Comparison of ENCODE assay signal across 29 cellular contexts in the genomic region with DNA sequence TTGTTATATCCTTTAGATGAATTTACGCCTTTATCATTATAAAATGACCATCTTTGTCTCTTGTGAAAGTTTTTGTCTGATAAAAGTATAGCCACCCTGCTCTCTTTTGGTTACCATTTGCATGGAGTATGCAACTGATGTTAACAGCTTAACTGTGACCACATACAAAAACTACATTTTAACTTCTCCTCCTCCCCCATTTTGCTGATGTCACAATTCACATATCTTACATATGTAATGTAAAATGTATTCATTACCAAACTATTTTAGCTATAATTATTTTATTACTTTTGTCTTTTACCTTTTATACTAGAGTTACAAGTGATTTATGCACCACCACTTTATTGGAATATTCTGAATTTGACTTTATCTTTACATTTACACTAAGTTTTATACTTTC.
"Had no signal": no experiment of that assay in that cellular context is flagged by ENCODE, and none has a peak within 500 bp of the region (broad histone marks: within the 10 kb centered on the region; RNA-seq: fewer than 3 reads in every experiment).

No MANE protein-coding gene starts in this region.

- H3K27me3 Mint-ChIP-seq: stimulated activated memory B cell treated with anti-CD40 and anti-IgM and Interleukin-4, amounts not matched to agents 10 μg/mL and 1 μg/mL and 100 μg/mL, for 72 hours; stimulated activated naive B cell treated with anti-CD40 and anti-IgM and Interleukin-4, amounts not matched to agents 10 μg/mL and 1 μg/mL and 100 μg/mL, for 72 hours; stimulated activated naive CD8-positive, alpha-beta T cell treated with anti-CD3 and anti-CD28 coated beads, Interleukin-15, amount 100 ng/mL, for 72 hours; stimulated activated naive CD8-positive, alpha-beta T cell treated with anti-CD3 and anti-CD28 coated beads, Interleukin-15, Interleukin-2, amounts not matched to agents 100 ng/mL and 50 ng/mL, for 24 hours; type B pancreatic cell had no signal

- H3K36me3 ChIP-seq: stomach, suprapubic skin, thyroid gland, tibial nerve, transverse colon, upper lobe of left lung, upper lobe of right lung, uterus, vagina had no signal

- H3K9me3 ChIP-seq: suprapubic skin, testis, thyroid gland, transverse colon, uterus, vagina had no signal

- ATAC-seq: stimulated activated effector memory CD8-positive, alpha-beta T cell treated with anti-CD3 and anti-CD28 coated beads, Interleukin-12 subunit alpha, Interleukin-12 subunit beta, amount 100 ng/mL, for 72 hours; stimulated activated memory B cell treated with anti-CD40 and anti-IgM and Interleukin-4, amounts not matched to agents 10 μg/mL and 1 μg/mL and 100 μg/mL, for 72 hours; stimulated activated naive B cell treated with anti-CD40 and anti-IgM and Interleukin-4, amounts not matched to agents 10 μg/mL and 1 μg/mL and 100 μg/mL, for 72 hours; stimulated activated naive CD8-positive, alpha-beta T cell treated with anti-CD3 and anti-CD28 coated beads, Interleukin-15, amount 100 ng/mL, for 72 hours; stimulated activated naive CD8-positive, alpha-beta T cell treated with anti-CD3 and anti-CD28 coated beads, Interleukin-15, Interleukin-2, amounts not matched to agents 100 U/mL and 50 U/mL, for 24 hours; upper lobe of right lung had no signal

- H3K27me3 ChIP-seq: stomach, suprapubic skin, testis, thyroid gland, tibial artery, tibial nerve, transverse colon, upper lobe of left lung, upper lobe of right lung, uterus, vagina had no signal

- H3K4me3 Mint-ChIP-seq: stimulated activated effector memory CD8-positive, alpha-beta T cell treated with anti-CD3 and anti-CD28 coated beads, Interleukin-12 subunit alpha, Interleukin-12 subunit beta, amount 100 ng/mL, for 72 hours; stimulated activated memory B cell treated with anti-CD40 and anti-IgM and Interleukin-4, amounts not matched to agents 10 μg/mL and 1 μg/mL and 100 μg/mL, for 72 hours; stimulated activated naive B cell treated with anti-CD40 and anti-IgM and Interleukin-4, amounts not matched to agents 10 μg/mL and 1 μg/mL and 100 μg/mL, for 72 hours; stimulated activated naive CD8-positive, alpha-beta T cell treated with anti-CD3 and anti-CD28 coated beads, Interleukin-15, amount 100 ng/mL, for 72 hours; stimulated activated naive CD8-positive, alpha-beta T cell treated with anti-CD3 and anti-CD28 coated beads, Interleukin-15, Interleukin-2, amounts not matched to agents 100 ng/mL and 50 ng/mL, for 24 hours; type B pancreatic cell had no signal

- H3K27ac ChIP-seq: stomach, suprapubic skin, testis, thoracic aorta, thyroid gland, tibial artery, tibial nerve, transverse colon, upper lobe of left lung, upper lobe of right lung, uterus, vagina had no signal

- H3K4me1 Mint-ChIP-seq: stimulated activated effector memory CD8-positive, alpha-beta T cell treated with anti-CD3 and anti-CD28 coated beads, Interleukin-12 subunit alpha, Interleukin-12 subunit beta, amount 100 ng/mL, for 72 hours; stimulated activated memory B cell treated with anti-CD40 and anti-IgM and Interleukin-4, amounts not matched to agents 10 μg/mL and 1 μg/mL and 100 μg/mL, for 72 hours; stimulated activated naive B cell treated with anti-CD40 and anti-IgM and Interleukin-4, amounts not matched to agents 10 μg/mL and 1 μg/mL and 100 μg/mL, for 72 hours; stimulated activated naive CD8-positive, alpha-beta T cell treated with anti-CD3 and anti-CD28 coated beads, Interleukin-15, amount 100 ng/mL, for 72 hours had no signal

- H3K27ac Mint-ChIP-seq: stimulated activated effector memory CD8-positive, alpha-beta T cell treated with anti-CD3 and anti-CD28 coated beads, Interleukin-12 subunit alpha, Interleukin-12 subunit beta, amount 100 ng/mL, for 72 hours; stimulated activated memory B cell treated with anti-CD40 and anti-IgM and Interleukin-4, amounts not matched to agents 10 μg/mL and 1 μg/mL and 100 μg/mL, for 72 hours; stimulated activated naive B cell treated with anti-CD40 and anti-IgM and Interleukin-4, amounts not matched to agents 10 μg/mL and 1 μg/mL and 100 μg/mL, for 72 hours; stimulated activated naive CD8-positive, alpha-beta T cell treated with anti-CD3 and anti-CD28 coated beads, Interleukin-15, amount 100 ng/mL, for 72 hours; stimulated activated naive CD8-positive, alpha-beta T cell treated with anti-CD3 and anti-CD28 coated beads, Interleukin-15, Interleukin-2, amounts not matched to agents 100 ng/mL and 50 ng/mL, for 24 hours; type B pancreatic cell had no signal

- H3K36me3 Mint-ChIP-seq: stimulated activated effector memory CD8-positive, alpha-beta T cell treated with anti-CD3 and anti-CD28 coated beads, Interleukin-12 subunit alpha, Interleukin-12 subunit beta, amount 100 ng/mL, for 72 hours; type B pancreatic cell had no signal

- FAIRE-seq: urothelium cell line had no signal

- DNase-seq: stimulated activated CD4-positive, alpha-beta T cell treated with anti-CD3 and anti-CD28 coated beads, Interleukin-2, amount 100 ng/mL, for 48 hours; stimulated activated CD4-positive, alpha-beta T cell treated with anti-CD3 and anti-CD28 coated beads, Interleukin-4, amount 100 ng/mL, for 1 hour; stimulated activated CD4-positive, alpha-beta T cell treated with anti-CD3 and anti-CD28 coated beads, Interleukin-4, amount 100 ng/mL, for 24 hours; stimulated activated CD4-positive, alpha-beta T cell treated with anti-CD3 and anti-CD28 coated beads, Interleukin-4, amount 100 ng/mL, for 4 hours; stimulated activated CD8-positive, alpha-beta memory T cell treated with anti-CD3 and anti-CD28 coated beads, Interleukin-4, amount 100 ng/mL, for 48 hours; stimulated activated naive B cell treated with anti-CD40 and anti-IgM and Interleukin-4, amounts not matched to agents 10 μg/mL and 1 μg/mL and 100 μg/mL, for 72 hours; stimulated activated naive CD4-positive, alpha-beta T cell; stimulated activated naive CD4-positive, alpha-beta T cell treated with Interleukin-2 at 50 U/mL for 16 hours; stimulated activated naive CD8-positive, alpha-beta T cell treated with anti-CD3 and anti-CD28 coated beads, Interleukin-15, amount 100 ng/mL, for 72 hours; stimulated activated naive CD8-positive, alpha-beta T cell treated with anti-CD3 and anti-CD28 coated beads, Interleukin-15, Interleukin-2, amounts not matched to agents 100 U/mL and 50 U/mL, for 24 hours; stomach; substantia nigra; testis; thyroid gland; tibial artery; transverse colon; trophoblast cell; upper lobe of left lung; upper lobe of right lung; uterus had no signal

- H3K4me3 ChIP-seq: stomach, suprapubic skin, testis, thoracic aorta, thyroid gland, tibial artery, tibial nerve, transverse colon, upper lobe of left lung, upper lobe of right lung, uterus, vagina had no signal

- H3K4me1 ChIP-seq: stomach, suprapubic skin, testis, thyroid gland, tibial nerve, transverse colon, upper lobe of left lung, upper lobe of right lung, uterus, vagina had no signal
